In genomic region chr1:117321680-117322609, GRCh38 we compare ENCODE assay signal across 1 cellular context.
TF ChIP-seq lines count a peak whose summit lies in the region.

No MANE protein-coding gene starts in this region.

TF ChIP-seq in WTC11, 78 proteins besides CTCF, POLR2A, EP300 and RAD21 (continued from another document):
- TF ChIP-seq HMGXB4 (CRISPR knock-in tag; IDR thresholded peaks at IDR 0.05) (no peak), ZNF532 (CRISPR knock-in tag; IDR thresholded peaks at IDR 0.05; ENCODE audit: borderline replicate concordance) (no peak)
TF ChIP-seq in WTC11: peak in this region for 0.
